ENCODE assay signal across 23 cellular contexts in genomic region chr10:91684841-91685240, GRCh38. TPM values are rescaled to one million over a fixed set of nuclear protein-coding genes. Genes with fewer than 3 reads are reported as not detected.
DNase-seq lines count a peak whose midpoint lies in the region; ATAC-seq, FAIRE-seq and TF ChIP-seq lines count a peak whose summit lies in the region.
"Had no signal": no experiment of that assay in that cellular context is flagged by ENCODE, and none has a peak within 500 bp of the region (broad histone marks: within the 10 kb centered on the region; RNA-seq: fewer than 3 reads in every experiment).

No MANE protein-coding gene starts in this region.

- H3F3A ChIP-seq in PC-3 (ENCODE audit: low read length, unreplicated experiment) = no peaks in the 10 kb centered on the region

- 0 out of 2 replicates have a peak, but pooled peaks have one; percentile 16 for ATAC-seq in PC-3
- ATAC-seq in HG02970 (IDR thresholded peaks at IDR 0.05; ENCODE audit: low FRiP score, unreplicated experiment) = no peak
- ATAC-seq: HepG2, K562 had no signal

- intact Hi-C loops in PC-3 (cut with micrococcal nuclease) = no loop called here

- POLR2A ChIA-PET in PC-3 (lab: Charles Lee; ENCODE audit: unreplicated experiment) = interaction anchor here (0.7 kb wide), 1 partner anchor 71 kb away, joined by 4 read pairs; no protein-coding TSS in a partner anchor

- H3K4me3 Mint-ChIP-seq in HFFc6 = peak overlapping the region; percentile 7; the same call in 1 of the 2 replicates
- H3K4me3 Mint-ChIP-seq: CD4-positive, alpha-beta memory T cell; H9 had no signal

- no peaks in the 10 kb centered on the region for H3K27me3 ChIP-seq in PC-3 (ENCODE audit: low read length)
- H3K27me3 ChIP-seq in bronchial epithelial cell (ENCODE audit: control insufficient read depth, insufficient read depth, low read length) = no peaks in the 10 kb centered on the region

- H4K20me1 ChIP-seq in PC-3 (ENCODE audit: low read length) = no peaks in the 10 kb centered on the region

- no peaks in the 10 kb centered on the region for H3K9me3 Mint-ChIP-seq in HFFc6
- H3K9me3 Mint-ChIP-seq: H9 had no signal

- no peaks in the 10 kb centered on the region for H3K36me3 Mint-ChIP-seq in HFFc6 (ENCODE audit: low read depth)
- H3K36me3 Mint-ChIP-seq: CD4-positive, alpha-beta memory T cell had no signal

- H3K36me3 ChIP-seq in PC-3 (ENCODE audit: low read depth, low read length) (no peaks in the 10 kb centered on the region), bronchial epithelial cell (ENCODE audit: control insufficient read depth, insufficient read depth, low read length) (no peaks in the 10 kb centered on the region)

- no peak for FAIRE-seq in bronchial epithelial cell (lab: Jason Lieb, UNC)
- FAIRE-seq: GM12891, HepG2, K562 had no signal

- no peaks in the 10 kb centered on the region for H3K9me2 ChIP-seq in PC-3 (replicated peaks; ENCODE audit: low read length)

- peak overlapping the region; percentile 47 for H3K4me2 ChIP-seq in PC-3 (ENCODE audit: low read length)

- DNase-seq in HFFc6 (no peak), PC-3 (peak; percentile 37), bronchial epithelial cell (ENCODE audit: low read depth) (peak; percentile 48), foreskin fibroblast (no peak), iPS-NIHi7 (ENCODE audit: extremely low spot score) (no peak), DMS53 treated with DMSO at 0.1 percent for 48 hours (lab: John Stamatoyannopoulos, UW; ENCODE audit: unreplicated experiment) (no peak)
- DNase-seq: C1 segment of cervical spinal cord; CD4-positive, alpha-beta memory T cell; COR-L47; DMS53; GDM1; H9; Kasumi-1; NCI-H2029; NCI-H446 treated with DMSO at 0.1 percent for 48 hours; NCI-H526 treated with DMSO at 0.1 percent for 48 hours; SHP77 treated with DMSO at 0.1 percent for 48 hours; T-helper 1 cell had no signal

- H3K79me2 ChIP-seq in PC-3 (ENCODE audit: low read length) = no peaks in the 10 kb centered on the region

- H3K9me3 ChIP-seq in PC-3 (ENCODE audit: low read length) = no peaks in the 10 kb centered on the region

- H3K4me3 ChIP-seq in PC-3 (ENCODE audit: low read length) = no peak overlapping the region
- no peak overlapping the region for H3K4me3 ChIP-seq in bronchial epithelial cell (ENCODE audit: low read depth, low read length)
- no peak overlapping the region for H3K4me3 ChIP-seq in foreskin fibroblast (ENCODE audit: low read depth in 1 of 2, low read length in 2 of 2)
- H3K4me3 ChIP-seq: K562 had no signal

- TF ChIP-seq CTCF in HFFc6 (IDR thresholded peaks at IDR 0.05) (no peak), PC-3 (conservative IDR thresholded peaks at IDR 0.05; ENCODE audit: low read depth, low read length) (no peak), bronchial epithelial cell (IDR thresholded peaks at IDR 0.05; ENCODE audit: insufficient read depth, low read length, severe bottlenecking) (no peak), foreskin fibroblast (IDR thresholded peaks at IDR 0.05; ENCODE audit: low read depth, low read length) (no peak)

- peak overlapping the region; percentile 33; the same call in 1 of the 2 replicates for H3K27ac ChIP-seq in PC-3 (ENCODE audit: low read length)
- H3K27ac ChIP-seq: RWPE1 had no signal

- H3K9ac ChIP-seq in PC-3 (ENCODE audit: low read length) = no peak overlapping the region

- CTCF ChIA-PET in PC-3 (lab: Charles Lee) = no interaction called here

- H3K27me3 Mint-ChIP-seq in HFFc6 (ENCODE audit: insufficient read depth) = no peaks in the 10 kb centered on the region
- H3K27me3 Mint-ChIP-seq: CD4-positive, alpha-beta memory T cell had no signal

- H3K27ac Mint-ChIP-seq in HFFc6 = peak overlapping the region; percentile 76
- H3K27ac Mint-ChIP-seq: CD4-positive, alpha-beta memory T cell had no signal

- H3K4me1 ChIP-seq in PC-3 (ENCODE audit: insufficient read depth, low read length) = peaks cover 27% of the 10 kb centered on the region

- no TSS peak for BruUV-seq in PC-3 (replicated peaks; lab: Mats Ljungman, UMichigan)

- H2AFZ ChIP-seq in PC-3 (ENCODE audit: low read length) = no peak overlapping the region

- peaks cover 88% of the 10 kb centered on the region for H3K4me1 Mint-ChIP-seq in HFFc6 (ENCODE audit: low read depth)

RNA-seq across cellular contexts. Expression of gene PPP1R3C, which starts 52.0 kb away (rescaled TPM):
- total RNA-seq in HFFc6 (2021; fragmentation: NEBNext Ultra II Directional; extraction: Animal tissue kit (Norgen Biotek cat#: 25700)) = 10 to 100 TPM; 33.7 to 66.0 (median 39.9) TPM
- total RNA-seq in PC-3 (2014; rRNA removed) = 0.17 TPM in 1 of 2 replicates, not detected in the other
- 17.4 and 39.8 TPM in 2 replicates for total RNA-seq in bronchial epithelial cell
- total RNA-seq: CD4-positive, alpha-beta memory T cell had no signal

Comparison
In these comparisons a context has a peak if more than half of its experiments do, and no peak if none do; other contexts are left out.
1. DNase-seq: peak in PC-3 (single experiment) and bronchial epithelial cell (single experiment); none in HFFc6 (single experiment), foreskin fibroblast (0 of 2), iPS-NIHi7 (single experiment) and DMS53 treated with DMSO at 0.1 percent for 48 hours (single experiment).
2. RNA of gene PPP1R3C, which starts 52.0 kb away (total RNA-seq): 33.7 to 66.0 TPM in HFFc6 and 17.4 to 39.8 TPM in bronchial epithelial cell; 0.17 TPM in PC-3; every median in the first group is over 10 times any median in the second.